Comparison of ENCODE assay signal across 33 cellular contexts in the genomic region with DNA sequence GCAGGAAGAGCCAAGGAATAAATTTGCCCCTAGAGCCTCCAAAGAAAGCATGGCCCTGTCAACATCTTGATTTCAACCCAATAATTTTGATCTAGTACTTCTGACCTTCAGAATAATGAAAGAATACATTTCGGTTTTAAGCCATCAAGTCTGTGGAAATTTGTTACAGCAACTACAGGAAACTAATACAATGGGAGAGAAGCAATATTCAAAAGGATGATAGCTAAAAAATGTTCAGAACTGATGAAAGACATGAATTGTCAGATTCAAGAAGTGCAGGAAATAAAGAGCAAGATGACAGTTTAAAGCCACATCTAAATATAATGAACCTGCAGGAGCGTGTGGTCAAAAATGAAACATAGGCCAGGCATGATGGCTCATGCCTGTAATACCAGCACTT.
"Had no signal": no experiment of that assay in that cellular context is flagged by ENCODE, and none has a peak within 500 bp of the region (broad histone marks: within the 10 kb centered on the region; RNA-seq: fewer than 3 reads in every experiment).

No MANE protein-coding gene starts in this region.

- ATAC-seq: activated CD8-positive, alpha-beta T cell treated with anti-CD3 and anti-CD28 coated beads for 36 hours; activated naive CD4-positive, alpha-beta T cell treated with anti-CD3 and anti-CD28 coated beads, Interleukin-2, amount 50 U/mL, for 72 hours; activated T-cell treated with anti-CD3 and anti-CD28 coated beads, Interleukin-2, amount 50 U/mL, for 4 hours; activated T-cell treated with anti-CD3 and anti-CD28 coated beads, Interleukin-2, amount 50 U/mL, for 72 hours; activated T-helper 17 cell treated with anti-CD3 and anti-CD28 coated beads, Interleukin-2, amount 50 U/mL, for 72 hours; body of pancreas had no signal

- H3K9me3 ChIP-seq: adrenal gland, body of pancreas, breast epithelium had no signal

- H3K36me3 ChIP-seq: adrenal gland, brain microvascular endothelial cell, breast epithelium had no signal

- H3K4me3 ChIP-seq: adrenal gland, body of pancreas, breast epithelium had no signal

- DNase-seq: activated B cell treated with CpG ODN at 0.5 μM for 24 hours; activated CD4-positive, alpha-beta memory T cell treated with anti-CD3 and anti-CD28 coated beads for 36 hours; activated CD4-positive, alpha-beta T cell treated with anti-CD3 and anti-CD28 coated beads for 4 hours; activated CD4-positive, alpha-beta T cell treated with anti-CD3 and anti-CD28 coated beads, Interleukin-2, amount 10 ng/mL, durations not matched to agents 24 days and 14 days; activated CD4-positive, alpha-beta T cell treated with anti-CD3 and anti-CD28 coated beads, Interleukin-2, amount 50 U/mL, for 1 hour; activated CD4-positive, alpha-beta T cell treated with anti-CD3 and anti-CD28 coated beads, Interleukin-2, amount 50 U/mL, for 4 hours; activated CD4-positive, CD25-positive, alpha-beta regulatory T cell treated with anti-CD3 and anti-CD28 coated beads, Interleukin-2, amount 50 U/mL, for 72 hours; activated CD8-positive, alpha-beta memory T cell treated with anti-CD3 and anti-CD28 coated beads, Interleukin-2, amount 50 U/mL, for 4 hours; activated CD8-positive, alpha-beta T cell treated with anti-CD3 and anti-CD28 coated beads for 36 hours; activated gamma-delta T cell treated with Interleukin-2 at 50 U/mL for 16 hours; activated naive CD4-positive, alpha-beta T cell; activated naive CD4-positive, alpha-beta T cell treated with anti-CD3 and anti-CD28 coated beads for 36 hours; activated naive CD4-positive, alpha-beta T cell treated with anti-CD3 and anti-CD28 coated beads, Interleukin-2, amount 50 U/mL, for 16 hours; activated naive CD8-positive, alpha-beta T cell treated with anti-CD3 and anti-CD28 coated beads for 36 hours; activated T-cell treated with anti-CD3 and anti-CD28 coated beads for 4 hours; activated T-cell treated with anti-CD3 and anti-CD28 coated beads, Interleukin-2, amount 50 U/mL, for 1 hour; activated T-cell treated with anti-CD3 and anti-CD28 coated beads, Interleukin-2, amount 50 U/mL, for 4 hours; activated T-cell treated with anti-CD3 and anti-CD28 coated beads, Interleukin-2, amount 50 U/mL, for 72 hours; adrenal gland; amniotic stem cell; aorta; body of pancreas; brain microvascular endothelial cell; central memory CD4-positive, alpha-beta T cell; cerebellar nuclear complex; T-helper 2 cell; T-helper 9 cell had no signal

- H3K27ac ChIP-seq: adrenal gland, body of pancreas, brain microvascular endothelial cell, breast epithelium, VCaP had no signal

- H3K4me1 ChIP-seq: adrenal gland, body of pancreas, breast epithelium had no signal

- H3K27me3 ChIP-seq: adrenal gland, body of pancreas, brain microvascular endothelial cell, breast epithelium had no signal

- FAIRE-seq: astrocyte, TTC549 had no signal
